ENCODE assay signal across 16 cellular contexts in genomic region chr7:35854311-35854710, GRCh38. TPM values are rescaled to one million over a fixed set of nuclear protein-coding genes. Genes with fewer than 3 reads are reported as not detected.
DNase-seq lines count a peak whose midpoint lies in the region; ATAC-seq and TF ChIP-seq lines count a peak whose summit lies in the region.
"Had no signal": no experiment of that assay in that cellular context is flagged by ENCODE, and none has a peak within 500 bp of the region (broad histone marks: within the 10 kb centered on the region; RNA-seq: fewer than 3 reads in every experiment).

No MANE protein-coding gene starts in this region.

- peak overlapping the region; percentile 28 for H3K27ac Mint-ChIP-seq in memory B cell
- H3K27ac Mint-ChIP-seq: B cell had no signal

- H3K36me3 ChIP-seq in transverse colon, result peaks cover 0 to 7% (median 0%) of the 10 kb centered on the region in 4 donors
- peaks cover 0 to 6% (median 0%) of the 10 kb centered on the region in 3 donors for H3K36me3 ChIP-seq in tibial nerve

- intact Hi-C loops in transverse colon (cut with DNase I; ENCODE audit: low total_unique reads), result no loop called here

- H3K27me3 ChIP-seq in transverse colon, result no peaks in the 10 kb centered on the region
- no peaks in the 10 kb centered on the region for H3K27me3 ChIP-seq in tibial nerve

- H3K4me1 Mint-ChIP-seq in memory B cell, result peaks cover 32% of the 10 kb centered on the region

- H3K4me1 ChIP-seq in transverse colon (peaks cover 0 to 20% (median 2%) of the 10 kb centered on the region in 4 donors), tibial nerve (peaks cover 0 to 36% (median 8%) of the 10 kb centered on the region in 4 donors)

- H3K27ac ChIP-seq in caudate nucleus (ENCODE audit: low read depth, low read length), result no peak overlapping the region
- no peak overlapping the region for H3K27ac ChIP-seq in transverse colon
- H3K27ac ChIP-seq in tibial nerve, result no peak overlapping the region
- H3K27ac ChIP-seq: GM23248 had no signal

- DNase-seq in caudate nucleus (lab: John Stamatoyannopoulos, UW) (peak in 32 of 61 donors; percentile 1 to 65 (median 19)), globus pallidus (ENCODE audit: low spot score) (peak; percentile 83), memory B cell (ENCODE audit: low spot score in 2 of 2) (no peak), putamen (ENCODE audit: low spot score) (peak; percentile 78), transverse colon (no peak), COLO668 (lab: John Stamatoyannopoulos, UW; ENCODE audit: unreplicated experiment) (no peak), tibial nerve (ENCODE audit: low spot score in 2 of 2) (no peak), HCEC 1CT (no peak)
- DNase-seq: ACHN; CD4-positive, alpha-beta T cell; DMS153; DMS79 treated with DMSO at 0.1 percent for 48 hours; EL; GM23248; H7 had no signal

- H3K4me3 Mint-ChIP-seq in memory B cell, result no peak overlapping the region
- H3K4me3 Mint-ChIP-seq: B cell; CD4-positive, alpha-beta T cell had no signal

- in situ Hi-C loops in transverse colon (cut with MboI; ENCODE audit: low pct_ligation_motif_present in 1 of 4, low pct_unique_long_range_greater_than_20kb in 1 of 4, low sequenced_read_pairs in 3 of 4), result no loop called here

- H3K9me3 Mint-ChIP-seq in memory B cell, result peaks cover 2% of the 10 kb centered on the region

- TF ChIP-seq POLR2A in transverse colon (IDR thresholded peaks at IDR 0.05) (no peak), tibial nerve (IDR thresholded peaks at IDR 0.05) (no peak)

- H3K4me3 ChIP-seq in transverse colon (no peak overlapping the region), tibial nerve (no peak overlapping the region)
- H3K4me3 ChIP-seq: GM23248 had no signal

- TF ChIP-seq CTCF in transverse colon (IDR thresholded peaks at IDR 0.05) (no peak), tibial nerve (IDR thresholded peaks at IDR 0.05) (no peak)

- no peak for TF ChIP-seq EP300 in transverse colon (IDR thresholded peaks at IDR 0.05; ENCODE audit: low read depth)
- TF ChIP-seq EP300 in tibial nerve (IDR thresholded peaks at IDR 0.05), result no peak

- no peak for ATAC-seq in memory B cell (ENCODE audit: low read depth)

- no peaks in the 10 kb centered on the region for H3K9me3 ChIP-seq in transverse colon
- H3K9me3 ChIP-seq in tibial nerve, result peaks cover 0 to 7% (median 0%) of the 10 kb centered on the region in 4 donors

- WGBS in transverse colon (ENCODE audit: low coverage in 1 of 2), 2 donors, result 50 to 53% methylated on average over 1 of the region's 1 CpG
- WGBS in tibial nerve, 2 donors, result 25% methylated on average over 1 of the region's 1 CpG

- no peaks in the 10 kb centered on the region for H3K27me3 Mint-ChIP-seq in memory B cell
- H3K27me3 Mint-ChIP-seq: B cell; CD4-positive, alpha-beta T cell had no signal

- H3K36me3 Mint-ChIP-seq in memory B cell, result peaks cover 23% of the 10 kb centered on the region

RNA-seq across cellular contexts. Expression of gene SEPTIN7, which starts 53.5 kb away (rescaled TPM):
- total RNA-seq in transverse colon (100 to 1,000 TPM in 2 of 4 donors, 10 to 100 TPM in 2; 73.2 to 131 (median 101) TPM), tibial nerve (100 to 1,000 TPM; 158 to 214 (median 188) TPM)

Comparison
In these comparisons a context has a peak if more than half of its experiments do, and no peak if none do; other contexts are left out.
1. DNase-seq: peak in caudate nucleus (32 of 61), globus pallidus (single experiment) and putamen (single experiment); none in memory B cell (0 of 2), transverse colon (single experiment), COLO668 (single experiment), tibial nerve (0 of 2) and HCEC 1CT (single experiment).